In genomic region chr7:39948932-39949928, GRCh38 we compare ENCODE assay signal across 1 cellular context.
A peak's percentile ranks its signal among the peaks of the same experiment; 100 is the strongest.
TF ChIP-seq lines count a peak whose summit lies in the region.

No MANE protein-coding gene starts in this region.

TF ChIP-seq in HepG2, 621 proteins besides CTCF, POLR2A, EP300 and RAD21 (continued from another document and continues in another):
- TF ChIP-seq CSRNP1 (CRISPR knock-in tag; IDR thresholded peaks at IDR 0.05), result peak; percentile 26; the same call in 1 of the 2 replicates
- TF ChIP-seq MED1 (CRISPR knock-in tag; IDR thresholded peaks at IDR 0.05), result peak; percentile 81
- TF ChIP-seq ZNF160 (CRISPR knock-in tag; IDR thresholded peaks at IDR 0.05), result peak; percentile 48; the same call in 1 of the 2 replicates
- TF ChIP-seq AFF4 (CRISPR knock-in tag; IDR thresholded peaks at IDR 0.05), result no peak
- peak; percentile 84 for TF ChIP-seq KDM2A (CRISPR knock-in tag; IDR thresholded peaks at IDR 0.05; ENCODE audit: borderline replicate concordance, low read depth)
- TF ChIP-seq ZNF121 (CRISPR knock-in tag; IDR thresholded peaks at IDR 0.05), result no peak
- 0 out of 2 replicates have a peak, but pooled peaks have one; percentile 72 for TF ChIP-seq ZNF33B (CRISPR knock-in tag; IDR thresholded peaks at IDR 0.05)
- TF ChIP-seq BCL3 (CRISPR knock-in tag; IDR thresholded peaks at IDR 0.05), result peak; percentile 78; the same call in 1 of the 2 replicates
- TF ChIP-seq ZNF800 (CRISPR knock-in tag; IDR thresholded peaks at IDR 0.05), result peak; percentile 38; the same call in 1 of the 2 replicates
- no peak; the same call in 1 of the 2 replicates for TF ChIP-seq ISL2 (CRISPR knock-in tag; IDR thresholded peaks at IDR 0.05)
- TF ChIP-seq ZBTB37 (CRISPR knock-in tag; IDR thresholded peaks at IDR 0.05), result no peak
- 0 out of 2 replicates have a peak, but pooled peaks have one; percentile 1 for TF ChIP-seq KLF11 (CRISPR knock-in tag; IDR thresholded peaks at IDR 0.05)
- no peak; a peak in 1 of 4 replicates for TF ChIP-seq KLF16 (CRISPR knock-in tag; IDR thresholded peaks at IDR 0.05)
- TF ChIP-seq CBX1 (IDR thresholded peaks at IDR 0.05; ENCODE audit: low read depth), result peak; percentile 16
- no peak for TF ChIP-seq FLYWCH1 (CRISPR knock-in tag; IDR thresholded peaks at IDR 0.05)
- TF ChIP-seq ELF3 (CRISPR knock-in tag; IDR thresholded peaks at IDR 0.05), result peak; percentile 49; the same call in 1 of the 2 replicates
- 0 out of 2 replicates have a peak, but pooled peaks have one; percentile 17 for TF ChIP-seq ZSCAN30 (CRISPR knock-in tag; IDR thresholded peaks at IDR 0.05)
- peak; percentile 56; the same call in 1 of the 2 replicates for TF ChIP-seq MED13 (CRISPR knock-in tag; IDR thresholded peaks at IDR 0.05)
- TF ChIP-seq ZNF550 (CRISPR knock-in tag; IDR thresholded peaks at IDR 0.05; ENCODE audit: borderline replicate concordance), result no peak; the same call in 1 of the 2 replicates
- peak; percentile 80 for TF ChIP-seq RBM39 (IDR thresholded peaks at IDR 0.05; ENCODE audit: low read depth, low read length, poor library complexity, severe bottlenecking)
- peak; percentile 88 for TF ChIP-seq ATF2 (CRISPR knock-in tag; IDR thresholded peaks at IDR 0.05)
- peak; percentile 48; the same call in 1 of the 2 replicates for TF ChIP-seq ZNF232 (CRISPR knock-in tag; IDR thresholded peaks at IDR 0.05; ENCODE audit: borderline replicate concordance)
- TF ChIP-seq IKZF5 (CRISPR knock-in tag; IDR thresholded peaks at IDR 0.05), result peak; percentile 86
- TF ChIP-seq ZNF431 (CRISPR knock-in tag; IDR thresholded peaks at IDR 0.05; ENCODE audit: borderline replicate concordance, low read depth), result peak; percentile 48; the same call in 1 of the 2 replicates
- peak; percentile 64 for TF ChIP-seq ZNF781 (CRISPR knock-in tag; IDR thresholded peaks at IDR 0.05; ENCODE audit: borderline replicate concordance, not compliant biosample characterization)
- peak; percentile 86 for TF ChIP-seq NFYB (CRISPR knock-in tag; IDR thresholded peaks at IDR 0.05)
- 0 out of 2 replicates have a peak, but pooled peaks have one; percentile 44 for TF ChIP-seq KLF6 (CRISPR knock-in tag; IDR thresholded peaks at IDR 0.05)
- peak; percentile 57; the same call in 1 of the 2 replicates for TF ChIP-seq ZKSCAN8 (CRISPR knock-in tag; IDR thresholded peaks at IDR 0.05; ENCODE audit: borderline replicate concordance)
- TF ChIP-seq AKAP8 (CRISPR knock-in tag; IDR thresholded peaks at IDR 0.05), result peak; percentile 53; the same call in 1 of the 2 replicates
- TF ChIP-seq TARDBP (CRISPR knock-in tag; IDR thresholded peaks at IDR 0.05), result peak; percentile 70; the same call in 1 of the 2 replicates
- no peak for TF ChIP-seq MATR3 (CRISPR knock-in tag; IDR thresholded peaks at IDR 0.05)
- no peak for TF ChIP-seq CHCHD3 (CRISPR knock-in tag; IDR thresholded peaks at IDR 0.05)
- no peak; the same call in none of the 2 replicates for TF ChIP-seq HBP1 (CRISPR knock-in tag; IDR thresholded peaks at IDR 0.05; ENCODE audit: low read depth)
- 0 out of 2 replicates have a peak, but pooled peaks have one; percentile 32 for TF ChIP-seq STAT5B (CRISPR knock-in tag; IDR thresholded peaks at IDR 0.05)
- TF ChIP-seq ZNF746 (CRISPR knock-in tag; IDR thresholded peaks at IDR 0.05), result no peak; the same call in 1 of the 2 replicates
- 0 out of 2 replicates have a peak, but pooled peaks have one; percentile 46 for TF ChIP-seq ZKSCAN5 (CRISPR knock-in tag; IDR thresholded peaks at IDR 0.05)
- TF ChIP-seq JUND (CRISPR knock-in tag; IDR thresholded peaks at IDR 0.05), result no peak
- TF ChIP-seq LBX2 (CRISPR knock-in tag; IDR thresholded peaks at IDR 0.05; ENCODE audit: borderline replicate concordance), result peak; percentile 70; the same call in 1 of the 2 replicates
- TF ChIP-seq ZNF589 (CRISPR knock-in tag; conservative IDR thresholded peaks at IDR 0.05), result peak; percentile 65; the same call in 1 of the 2 replicates
- TF ChIP-seq HNRNPL (IDR thresholded peaks at IDR 0.05; ENCODE audit: low read depth, low read length), result 0 out of 2 replicates have a peak, but pooled peaks have one; percentile 56
- TF ChIP-seq PATZ1 (CRISPR knock-in tag; IDR thresholded peaks at IDR 0.05), result peak; percentile 20
- peak; percentile 65 for TF ChIP-seq ARNT2 (CRISPR knock-in tag; IDR thresholded peaks at IDR 0.05; ENCODE audit: low read depth)
- TF ChIP-seq ZNF317 (CRISPR knock-in tag; IDR thresholded peaks at IDR 0.05), result peak; percentile 75
- TF ChIP-seq ZNF296 (CRISPR knock-in tag; conservative IDR thresholded peaks at IDR 0.05), result peak; percentile 57; the same call in 1 of the 2 replicates
- peak; percentile 78 for TF ChIP-seq SALL1 (CRISPR knock-in tag; IDR thresholded peaks at IDR 0.05)
- TF ChIP-seq YEATS4 (CRISPR knock-in tag; IDR thresholded peaks at IDR 0.05; ENCODE audit: borderline replicate concordance), result peak; percentile 51; the same call in 1 of the 2 replicates
- no peak for TF ChIP-seq IKZF1 (IDR thresholded peaks at IDR 0.05)
- 0 out of 2 replicates have a peak, but pooled peaks have one; percentile 11 for TF ChIP-seq ETV6 (CRISPR knock-in tag; conservative IDR thresholded peaks at IDR 0.05)
- peak; percentile 97 for TF ChIP-seq GABPB1 (CRISPR knock-in tag; IDR thresholded peaks at IDR 0.05)
- 0 out of 2 replicates have a peak, but pooled peaks have one; percentile 18 for TF ChIP-seq ZNF780A (CRISPR knock-in tag; IDR thresholded peaks at IDR 0.05)
